ENCODE assay signal across 25 cellular contexts in genomic region chr4:133600008-133600407, GRCh38.
DNase-seq lines count a peak whose midpoint lies in the region; ATAC-seq, FAIRE-seq and TF ChIP-seq lines count a peak whose summit lies in the region.
"Had no signal": no experiment of that assay in that cellular context is flagged by ENCODE, and none has a peak within 500 bp of the region (broad histone marks: within the 10 kb centered on the region; RNA-seq: fewer than 3 reads in every experiment).

No MANE protein-coding gene starts in this region.

- no peak overlapping the region for H3K56ac ChIP-seq in H9 (ENCODE audit: insufficient read length, low read depth, low read length)

- H4K91ac ChIP-seq in H9 (ENCODE audit: insufficient read length, low read depth, low read length): no peak overlapping the region

- peak overlapping the region in 2 of 3 experiments; percentile 34 to 44; a peak in 3 of 7 replicates for H3K27ac Mint-ChIP-seq in H9
- H3K27ac Mint-ChIP-seq: CD4-positive, alpha-beta memory T cell had no signal

- no peak overlapping the region for H3K4me3 Mint-ChIP-seq in H9

- H3K36me3 Mint-ChIP-seq in H9 (ENCODE audit: insufficient read depth in 1 of 3, low read depth in 3 of 3): peaks cover 0 to 16% (median 2%) of the 10 kb centered on the region in 3 experiments; a peak in 5 of 7 replicates
- H3K36me3 Mint-ChIP-seq: CD4-positive, alpha-beta memory T cell had no signal

- H2BK120ac ChIP-seq in H9 (ENCODE audit: low read depth, low read length, poor library complexity, severe bottlenecking): no peak overlapping the region

- no peak overlapping the region for H2AFZ ChIP-seq in H9 (ENCODE audit: low read length)
- H2AFZ ChIP-seq in K562 (ENCODE audit: low read depth, low read length): 0 out of 2 replicates have a peak overlapping the region, but pooled peaks have one; percentile 2
- no peak overlapping the region for H2AFZ ChIP-seq in MM.1S (ENCODE audit: low read length)
- H2AFZ ChIP-seq: PC-9 had no signal

- no peaks in the 10 kb centered on the region for H3K23me2 ChIP-seq in H9 (ENCODE audit: insufficient read length, low read depth, low read length, poor library complexity, severe bottlenecking)

- peaks cover 12 to 21% of the 10 kb centered on the region in 2 experiments for H3K4me1 Mint-ChIP-seq in H9
- H3K4me1 Mint-ChIP-seq: CD4-positive, alpha-beta memory T cell had no signal

- no peak overlapping the region for H4K5ac ChIP-seq in H9 (ENCODE audit: insufficient read length, low read depth, low read length)

- DNase-seq in H9: no peak
- peak; percentile 89 for DNase-seq in OCI-M1 (lab: John Stamatoyannopoulos, UW)
- peak in 3 of 4 experiments; percentile 12 to 46 (median 23) for DNase-seq in K562 (ENCODE audit: extremely low read depth in 1 of 4, low spot score in 3 of 4)
- no peak for DNase-seq in MM.1S
- no peak for DNase-seq in medulla oblongata (ENCODE audit: extremely low spot score)
- no peak for DNase-seq in heart right ventricle
- no peak for DNase-seq in NCI-H526 treated with DMSO at 0.1 percent for 48 hours (lab: John Stamatoyannopoulos, UW)
- DNase-seq: ACHN; CD4-positive, alpha-beta memory T cell; DND-41; MV-4-11; NCI-H1105 treated with DMSO at 0.1 percent for 48 hours; NCI-H2029 treated with DMSO at 0.1 percent for 48 hours; NCI-H226; NCI-H510A treated with DMSO at 0.1 percent for 48 hours; NCI-H82; PC-9; RPMI8226; SHP77 had no signal

- H3K4me3 ChIP-seq in K562 (no peak overlapping the region), MM.1S (ENCODE audit: low read length) (no peak overlapping the region), heart right ventricle (no peak overlapping the region)
- H3K4me3 ChIP-seq: BLaER1, PC-9, SK-N-MC had no signal

- H3K27me3 Mint-ChIP-seq in H9 (ENCODE audit: low read depth): no peaks in the 10 kb centered on the region; the same call in 1 of the 2 replicates
- H3K27me3 Mint-ChIP-seq: CD4-positive, alpha-beta memory T cell had no signal

- no peak overlapping the region for H3K23ac ChIP-seq in H9 (ENCODE audit: insufficient read length, low read depth, low read length)

- no peak overlapping the region for H3T11ph ChIP-seq in H9 (ENCODE audit: low read length)

- no peaks in the 10 kb centered on the region for H3K27me3 ChIP-seq in H9 (ENCODE audit: insufficient read depth, low read length)
- no peaks in the 10 kb centered on the region for H3K27me3 ChIP-seq in K562 (ENCODE audit: control insufficient read depth in 2 of 2, insufficient read depth in 2 of 2, low read length in 2 of 2)
- H3K27me3 ChIP-seq in MM.1S (replicated peaks; ENCODE audit: insufficient read depth, low read length): no peaks in the 10 kb centered on the region
- H3K27me3 ChIP-seq in heart right ventricle: no peaks in the 10 kb centered on the region
- H3K27me3 ChIP-seq: BLaER1 had no signal

- no peak overlapping the region for H2BK5ac ChIP-seq in H9 (ENCODE audit: insufficient read length, low read length)

- H2BK20ac ChIP-seq in H9 (ENCODE audit: low read depth, low read length, poor library complexity, severe bottlenecking): no peak overlapping the region

- H2BK12ac ChIP-seq in H9 (ENCODE audit: insufficient read length, low read depth, low read length): no peak overlapping the region

- no peak overlapping the region for H3K14ac ChIP-seq in H9 (ENCODE audit: insufficient read depth, low read length)

- no peaks in the 10 kb centered on the region for H4K20me1 ChIP-seq in H9 (ENCODE audit: control insufficient read depth, insufficient read depth, insufficient read length)
- H4K20me1 ChIP-seq in K562 (replicated peaks; ENCODE audit: control insufficient read depth, insufficient read depth, low read length): no peaks in the 10 kb centered on the region
- H4K20me1 ChIP-seq in MM.1S (ENCODE audit: insufficient read depth, low read length): no peaks in the 10 kb centered on the region; the same call in 1 of the 2 replicates
- H4K20me1 ChIP-seq: BLaER1 had no signal

- H3K79me2 ChIP-seq in H9 (ENCODE audit: insufficient read depth, low read length) (no peaks in the 10 kb centered on the region), K562 (ENCODE audit: control insufficient read depth, insufficient read depth, low read length) (no peaks in the 10 kb centered on the region), MM.1S (ENCODE audit: low read length) (no peaks in the 10 kb centered on the region)

- FAIRE-seq in K562 (lab: Jason Lieb, UNC): peak; percentile 70
- FAIRE-seq: GM18507, H54, HepG2 had no signal

- H3K4ac ChIP-seq in H9 (ENCODE audit: low read depth, low read length): no peak overlapping the region

- H3K9me3 ChIP-seq in H9 (ENCODE audit: control insufficient read depth, low read depth, low read length) (no peaks in the 10 kb centered on the region), K562 (replicated peaks; ENCODE audit: control insufficient read depth, insufficient read depth, low read depth, low read length) (no peaks in the 10 kb centered on the region), MM.1S (replicated peaks; ENCODE audit: insufficient read depth, low read length) (no peaks in the 10 kb centered on the region), heart right ventricle (no peaks in the 10 kb centered on the region)
- H3K9me3 ChIP-seq: BLaER1 had no signal

- no peaks in the 10 kb centered on the region for H3K79me1 ChIP-seq in H9 (ENCODE audit: insufficient read depth, low read depth, low read length, poor library complexity, severe bottlenecking)

- no peak overlapping the region for H2AK5ac ChIP-seq in H9 (ENCODE audit: insufficient read length, low read length)

- TF ChIP-seq RAD21 in K562 (CRISPR knock-in tag; conservative IDR thresholded peaks at IDR 0.05 in 1 of 2, IDR thresholded peaks at IDR 0.05 in 1 of 2): no peak

- ATAC-seq in K562 (peak; percentile 78), heart right ventricle (no peak)
- ATAC-seq: HepG2 had no signal

- no TSS peak for BruUV-seq in K562 (replicated peaks; lab: Mats Ljungman, UMichigan)

- H3K9ac ChIP-seq in H9 (ENCODE audit: extremely low read depth, insufficient read length, low read length) (no peak overlapping the region), K562 (ENCODE audit: insufficient read depth in 1 of 2, low read depth in 2 of 2, low read length in 2 of 2) (no peak overlapping the region), MM.1S (ENCODE audit: low read length) (no peak overlapping the region)
- H3K9ac ChIP-seq: BLaER1, KMS-11 had no signal

- no peak overlapping the region for H3K18ac ChIP-seq in H9 (ENCODE audit: insufficient read length, low read depth, low read length)

- peaks cover 0 to 2% of the 10 kb centered on the region in 2 experiments; a peak in 1 of 5 replicates for H3K9me3 Mint-ChIP-seq in H9

- H4K8ac ChIP-seq in H9 (replicated peaks; ENCODE audit: insufficient read length, low read depth, low read length): no peak overlapping the region

- TF ChIP-seq EP300 in K562 (IDR thresholded peaks at IDR 0.05; ENCODE audit: low read length): no peak

- H3K4me1 ChIP-seq in H9 (ENCODE audit: insufficient read depth, low read length) (peaks cover 2% of the 10 kb centered on the region; the same call in 1 of the 2 replicates), K562 (replicated peaks in 1 of 2; ENCODE audit: control insufficient read depth in 2 of 2, insufficient read depth in 2 of 2, low read length in 2 of 2) (no peaks in the 10 kb centered on the region; a peak in 1 of 5 replicates), MM.1S (ENCODE audit: low read length) (no peaks in the 10 kb centered on the region), heart right ventricle (no peaks in the 10 kb centered on the region)
- H3K4me1 ChIP-seq: BLaER1 had no signal

- H3F3A ChIP-seq in MM.1S (ENCODE audit: insufficient read depth, low read length): no peaks in the 10 kb centered on the region

- WGBS in H9 (ENCODE audit: extremely low coverage, insufficient read length, low lambda C conversion rate): no CpG with 5 or more reads among the region's 2 CpGs
- 0% methylated on average over 1 of the region's 2 CpGs for WGBS in K562 (ENCODE audit: insufficient coverage, low coverage, missing lambda C conversion rate)
- WGBS in heart right ventricle, 2 donors: 60 to 61% methylated on average over 2 of the region's 2 CpGs

- H3K36me3 ChIP-seq in K562 (ENCODE audit: control insufficient read depth, insufficient read depth, low read length): no peaks in the 10 kb centered on the region
- H3K36me3 ChIP-seq in MM.1S (replicated peaks; ENCODE audit: insufficient read depth, low read length): no peaks in the 10 kb centered on the region
- no peaks in the 10 kb centered on the region for H3K36me3 ChIP-seq in heart right ventricle
- H3K36me3 ChIP-seq: BLaER1 had no signal

- no peak overlapping the region for H2BK15ac ChIP-seq in H9 (ENCODE audit: low read depth, low read length)

- TF ChIP-seq CTCF in H9 (conservative IDR thresholded peaks at IDR 0.05) (no peak), K562 (IDR thresholded peaks at IDR 0.05 in 2 of 3, conservative IDR thresholded peaks at IDR 0.05 in 1 of 3; ENCODE audit: insufficient read depth in 2 of 3, low read depth in 1 of 3, low read length in 3 of 3) (no peak), MM.1S (IDR thresholded peaks at IDR 0.05; ENCODE audit: low read length) (no peak), heart right ventricle (IDR thresholded peaks at IDR 0.05) (no peak)

- no peaks in the 10 kb centered on the region for H3K9me2 ChIP-seq in MM.1S (replicated peaks; ENCODE audit: insufficient read depth, low read length)

- intact Hi-C loops in K562 (cut with micrococcal nuclease): no loop called here
- intact Hi-C loops in heart right ventricle (cut with DNase I): no loop called here

- POLR2A ChIA-PET in K562 (lab: Yijun Ruan, JAX): no interaction called here

- in situ Hi-C loops in K562 (cut with MboI): no loop called here

- H3K9me1 ChIP-seq in K562 (ENCODE audit: control insufficient read depth, insufficient read depth, low read length): no peaks in the 10 kb centered on the region

- CTCF ChIA-PET in K562 (lab: Yijun Ruan, JAX; ENCODE audit: low intra/inter-chr PET ratio): no interaction called here

- no peak overlapping the region for H3K27ac ChIP-seq in H9 (ENCODE audit: insufficient read length, low read depth, low read length)
- peak overlapping the region; percentile 59; the same call in 1 of the 3 replicates for H3K27ac ChIP-seq in K562 (ENCODE audit: extremely low read depth, low read depth, low read length)
- H3K27ac ChIP-seq in MM.1S (ENCODE audit: low read length): no peak overlapping the region
- no peak overlapping the region for H3K27ac ChIP-seq in heart right ventricle
- H3K27ac ChIP-seq: BLaER1, KMS-11, PC-9, SK-N-MC had no signal

- H3K4me2 ChIP-seq in H9 (ENCODE audit: insufficient read depth, insufficient read length, low read length) (no peak overlapping the region), K562 (ENCODE audit: insufficient read depth, low read length) (no peak overlapping the region), MM.1S (ENCODE audit: low read depth, low read length) (no peak overlapping the region)
- H3K4me2 ChIP-seq: BLaER1, KMS-11, PC-9 had no signal

- no peak for TF ChIP-seq POLR2A in K562 (conservative IDR thresholded peaks at IDR 0.05)

TF ChIP-seq in K562, 482 proteins besides CTCF, POLR2A, EP300 and RAD21 (continues in another document):
- TF ChIP-seq SRSF9 (IDR thresholded peaks at IDR 0.05; ENCODE audit: borderline replicate concordance, low read depth, low read length): no peak
- no peak for TF ChIP-seq HNRNPL (IDR thresholded peaks at IDR 0.05; ENCODE audit: low read depth, low read length)
- TF ChIP-seq HMG20B (CRISPR knock-in tag; IDR thresholded peaks at IDR 0.05): no peak

Comparison
In these comparisons a context has a peak if more than half of its experiments do, and no peak if none do; other contexts are left out.
1. DNase-seq: peak in OCI-M1 (single experiment) and K562 (3 of 4); none in H9 (single experiment), MM.1S (single experiment), medulla oblongata (single experiment), heart right ventricle (0 of 2) and NCI-H526 treated with DMSO at 0.1 percent for 48 hours (single experiment).